ENCODE assay signal across 8 cellular contexts in genomic region chr5:112738180-112738560, GRCh38. TPM values are rescaled to one million over a fixed set of nuclear protein-coding genes. Genes with fewer than 3 reads are reported as not detected.
DNase-seq lines count a peak whose midpoint lies in the region; ATAC-seq, FAIRE-seq and TF ChIP-seq lines count a peak whose summit lies in the region.

No MANE protein-coding gene starts in this region.

- TF ChIP-seq CTCF in AG10803 (conservative IDR thresholded peaks at IDR 0.05; ENCODE audit: low read length), result no peak
- no peak for TF ChIP-seq CTCF in HL-60 (IDR thresholded peaks at IDR 0.05; ENCODE audit: insufficient read depth, low read length)
- no peak for TF ChIP-seq CTCF in activated CD8-positive, alpha-beta T cell treated with anti-CD3 and anti-CD28 coated beads for 36 hours (IDR thresholded peaks at IDR 0.05)
- no peak for TF ChIP-seq CTCF in pancreas (IDR thresholded peaks at IDR 0.05)

- H3K4me3 Mint-ChIP-seq in activated CD8-positive, alpha-beta T cell treated with anti-CD3 and anti-CD28 coated beads for 36 hours, result peak overlapping the region; percentile 97

- no peaks in the 10 kb centered on the region for H3K36me3 ChIP-seq in pancreas

- H3K27ac ChIP-seq in HL-60 (replicated peaks) (peak overlapping the region; percentile 63), pancreas (peak overlapping the region in 1 of 4 donors; percentile 23)

- H3K9me3 Mint-ChIP-seq in activated CD8-positive, alpha-beta T cell treated with anti-CD3 and anti-CD28 coated beads for 36 hours, result no peaks in the 10 kb centered on the region

- 72 to 79% methylated on average over 5 of the region's 5 CpGs for WGBS in pancreas, 2 donors

- H3K27me3 Mint-ChIP-seq in activated CD8-positive, alpha-beta T cell treated with anti-CD3 and anti-CD28 coated beads for 36 hours, result no peaks in the 10 kb centered on the region

- CTCF ChIA-PET in activated CD8-positive, alpha-beta T cell treated with anti-CD3 and anti-CD28 coated beads for 36 hours (lab: Charles Lee), result interaction anchor here (1.6 kb wide), 1 partner anchor 9 kb away, joined by 3 read pairs; no protein-coding TSS in a partner anchor

- no peaks in the 10 kb centered on the region for H3K9me3 ChIP-seq in pancreas

- H3K27ac Mint-ChIP-seq in activated CD8-positive, alpha-beta T cell treated with anti-CD3 and anti-CD28 coated beads for 36 hours, result peak overlapping the region; percentile 84

- H3K4me1 ChIP-seq in pancreas, result peaks cover 0 to 8% (median 0%) of the 10 kb centered on the region in 3 donors

- no peaks in the 10 kb centered on the region for H3K27me3 ChIP-seq in HL-60 (ENCODE audit: insufficient read depth, poor library complexity, severe bottlenecking)
- no peaks in the 10 kb centered on the region for H3K27me3 ChIP-seq in pancreas

- POLR2A ChIA-PET in activated CD8-positive, alpha-beta T cell treated with anti-CD3 and anti-CD28 coated beads for 36 hours (lab: Charles Lee), result interaction anchor here (2.9 kb wide), 1 partner anchor 30 kb away, joined by 17 read pairs; no protein-coding TSS in a partner anchor

- intact Hi-C loops in activated CD8-positive, alpha-beta T cell treated with anti-CD3 and anti-CD28 coated beads for 36 hours (cut with micrococcal nuclease), result no loop called here
- intact Hi-C loops in head of caudate nucleus (cut with DNase I), result no loop called here
- intact Hi-C loops in pancreas (cut with DNase I), result no loop called here

- no peak for FAIRE-seq in pancreas (lab: Jason Lieb, UNC)

- peaks cover 20% of the 10 kb centered on the region for H3K4me1 Mint-ChIP-seq in activated CD8-positive, alpha-beta T cell treated with anti-CD3 and anti-CD28 coated beads for 36 hours (ENCODE audit: low read depth)

- H3K36me3 Mint-ChIP-seq in activated CD8-positive, alpha-beta T cell treated with anti-CD3 and anti-CD28 coated beads for 36 hours (ENCODE audit: low read depth), result peaks cover 5% of the 10 kb centered on the region

- DNase-seq in AG10803 (ENCODE audit: low read depth) (no peak), HL-60 (ENCODE audit: low read depth in 1 of 2, low spot score in 1 of 2) (peak in 1 of 2 experiments; percentile 1), head of caudate nucleus (peak in 26 of 42 donors; percentile 8 to 75 (median 42)), pancreas (no peak), GDM1 (lab: John Stamatoyannopoulos, UW) (no peak), amniotic stem cell (lab: John Stamatoyannopoulos, UW) (no peak)
- peak; percentile 28 for DNase-seq in activated CD8-positive, alpha-beta T cell treated with anti-CD3 and anti-CD28 coated beads for 36 hours

- H3K4me3 ChIP-seq in AG10803 (ENCODE audit: low read length) (peak overlapping the region; percentile 84), HL-60 (replicated peaks; ENCODE audit: insufficient read depth, low read length) (peak overlapping the region; percentile 65), pancreas (peak overlapping the region; percentile 25 to 48 (median 29))

- peak; percentile 34 for ATAC-seq in GM18517 (IDR thresholded peaks at IDR 0.05; ENCODE audit: unreplicated experiment)
- peak; percentile 25 for ATAC-seq in activated CD8-positive, alpha-beta T cell treated with anti-CD3 and anti-CD28 coated beads for 36 hours
- ATAC-seq in pancreas, result peak in 3 of 4 donors; percentile 17 to 53 (median 38)

RNA-seq across cellular contexts. Expression of gene APC, which starts 0.5 kb away (rescaled TPM):
- total RNA-seq in activated CD8-positive, alpha-beta T cell treated with anti-CD3 and anti-CD28 coated beads for 36 hours, result 10 to 100 TPM; 18.7 to 19.0 TPM
- total RNA-seq in pancreas, result 10 to 100 TPM; 11.7 to 24.0 (median 16.5) TPM
- 1 to 10 TPM; 4.2 to 4.3 TPM for polyA plus RNA-seq in pancreas

Comparison
In these comparisons a context has a peak if more than half of its experiments do, and no peak if none do; other contexts are left out.
1. DNase-seq: peak in activated CD8-positive, alpha-beta T cell treated with anti-CD3 and anti-CD28 coated beads for 36 hours (single experiment) and head of caudate nucleus (26 of 42); none in AG10803 (single experiment), pancreas (0 of 6), GDM1 (single experiment) and amniotic stem cell (single experiment).
2. H3K4me3 ChIP-seq: peak in every context shown above with its lines; median percentile 84 in AG10803; 65 in HL-60; 29 in pancreas.
3. Peak in every context shown above with its lines, with median percentiles within 50 percentile points of each other: ATAC-seq.